ENCODE assay signal across 8 cellular contexts in genomic region chr6:11496152-11497060, GRCh38. TPM values are rescaled to one million over a fixed set of nuclear protein-coding genes. Genes with fewer than 3 reads are reported as not detected.
DNase-seq lines count a peak whose midpoint lies in the region; TF ChIP-seq lines count a peak whose summit lies in the region.

No MANE protein-coding gene starts in this region.

- H3K27me3 ChIP-seq in H9 (ENCODE audit: insufficient read depth, low read length) (no peaks in the 10 kb centered on the region), MG63 (no peaks in the 10 kb centered on the region), SJCRH30 (no peaks in the 10 kb centered on the region), vagina (no peaks in the 10 kb centered on the region)

- in situ Hi-C loops in G401 (cut with HindIII; ENCODE audit: low sequenced_read_pairs): no loop called here

- H4K91ac ChIP-seq in H9 (ENCODE audit: insufficient read length, low read depth, low read length): no peak overlapping the region

- no peak overlapping the region for H3K23ac ChIP-seq in H9 (ENCODE audit: insufficient read length, low read depth, low read length)

- H3K36me3 ChIP-seq in MG63 (no peaks in the 10 kb centered on the region), SJCRH30 (no peaks in the 10 kb centered on the region), vagina (no peaks in the 10 kb centered on the region)

- WGBS in H9 (ENCODE audit: extremely low coverage, insufficient read length, low lambda C conversion rate): no CpG with 5 or more reads among the region's 12 CpGs

- no peak overlapping the region for H3K4ac ChIP-seq in H9 (ENCODE audit: low read depth, low read length)

- peaks cover 3 to 14% of the 10 kb centered on the region in 2 experiments; a peak in 3 of 4 replicates for H3K4me1 Mint-ChIP-seq in H9
- H3K4me1 Mint-ChIP-seq in activated naive CD4-positive, alpha-beta T cell treated with anti-CD3 and anti-CD28 coated beads for 36 hours (ENCODE audit: low read depth): peaks cover 13% of the 10 kb centered on the region
- no peaks in the 10 kb centered on the region for H3K4me1 Mint-ChIP-seq in glutamatergic neuron (ENCODE audit: low read depth, unreplicated experiment)
- no peaks in the 10 kb centered on the region for H3K4me1 Mint-ChIP-seq in progenitor cell of endocrine pancreas (ENCODE audit: low read depth)

- no peak overlapping the region for H3K9ac ChIP-seq in H9 (ENCODE audit: extremely low read depth, insufficient read length, low read length)

- H3K79me2 ChIP-seq in H9 (ENCODE audit: insufficient read depth, low read length): no peaks in the 10 kb centered on the region

- H3K27ac Mint-ChIP-seq in H9: no peak overlapping the region
- no peak overlapping the region for H3K27ac Mint-ChIP-seq in activated naive CD4-positive, alpha-beta T cell treated with anti-CD3 and anti-CD28 coated beads for 36 hours
- H3K27ac Mint-ChIP-seq in glutamatergic neuron (ENCODE audit: unreplicated experiment): no peak overlapping the region
- H3K27ac Mint-ChIP-seq in progenitor cell of endocrine pancreas: no peak overlapping the region

- no peak overlapping the region for H3K27ac ChIP-seq in H9 (ENCODE audit: insufficient read length, low read depth, low read length)
- H3K27ac ChIP-seq in SJCRH30: no peak overlapping the region
- peak overlapping the region; percentile 22 for H3K27ac ChIP-seq in vagina

- TF ChIP-seq POLR2A in vagina (IDR thresholded peaks at IDR 0.05): no peak

- no peak overlapping the region for H2AFZ ChIP-seq in H9 (ENCODE audit: low read length)

- H4K8ac ChIP-seq in H9 (replicated peaks; ENCODE audit: insufficient read length, low read depth, low read length): no peak overlapping the region

- no peak overlapping the region for H2BK120ac ChIP-seq in H9 (ENCODE audit: low read depth, low read length, poor library complexity, severe bottlenecking)

- H2BK15ac ChIP-seq in H9 (ENCODE audit: low read depth, low read length): no peak overlapping the region

- H2AK5ac ChIP-seq in H9 (ENCODE audit: insufficient read length, low read length): no peak overlapping the region

- intact Hi-C loops in activated naive CD4-positive, alpha-beta T cell treated with anti-CD3 and anti-CD28 coated beads for 36 hours (cut with micrococcal nuclease): loop anchor here (1.0 to 2.0 kb wide), 12 partner anchors 36 to 542 kb away; partner anchors contain the start of genes NEDD9 and SMIM13
- intact Hi-C loops in vagina (cut with DNase I): loop anchor here (5.0 to 10.0 kb wide), 2 partner anchors 252 to 354 kb away; no protein-coding TSS in a partner anchor

- CTCF ChIA-PET in activated naive CD4-positive, alpha-beta T cell treated with anti-CD3 and anti-CD28 coated beads for 36 hours (lab: Charles Lee): interaction anchor here (0.5 to 5.3 kb wide), 91 partner anchors 9 to 619 kb away, joined by 3 to 77 read pairs (median 5); no protein-coding TSS in a partner anchor

- no peak overlapping the region for H3K4me3 Mint-ChIP-seq in H9
- H3K4me3 Mint-ChIP-seq in activated naive CD4-positive, alpha-beta T cell treated with anti-CD3 and anti-CD28 coated beads for 36 hours: no peak overlapping the region
- H3K4me3 Mint-ChIP-seq in glutamatergic neuron (ENCODE audit: unreplicated experiment): no peak overlapping the region
- no peak overlapping the region for H3K4me3 Mint-ChIP-seq in progenitor cell of endocrine pancreas (ENCODE audit: low read depth)

- H4K5ac ChIP-seq in H9 (ENCODE audit: insufficient read length, low read depth, low read length): no peak overlapping the region

- H3K4me2 ChIP-seq in H9 (ENCODE audit: insufficient read depth, insufficient read length, low read length): no peak overlapping the region

- H3K4me3 ChIP-seq in MG63: no peak overlapping the region
- no peak overlapping the region for H3K4me3 ChIP-seq in SJCRH30
- no peak overlapping the region for H3K4me3 ChIP-seq in vagina

- H3T11ph ChIP-seq in H9 (ENCODE audit: low read length): no peak overlapping the region

- no peak overlapping the region for H3K56ac ChIP-seq in H9 (ENCODE audit: insufficient read length, low read depth, low read length)

- H3K36me3 Mint-ChIP-seq in H9 (ENCODE audit: insufficient read depth in 1 of 3, low read depth in 3 of 3) (peaks cover 0 to 4% (median 2%) of the 10 kb centered on the region in 3 experiments; a peak in 4 of 7 replicates), glutamatergic neuron (ENCODE audit: unreplicated experiment) (no peaks in the 10 kb centered on the region), progenitor cell of endocrine pancreas (ENCODE audit: insufficient read depth) (no peaks in the 10 kb centered on the region)
- no peaks in the 10 kb centered on the region for H3K36me3 Mint-ChIP-seq in activated naive CD4-positive, alpha-beta T cell treated with anti-CD3 and anti-CD28 coated beads for 36 hours (ENCODE audit: low read depth)

- no peaks in the 10 kb centered on the region for H3K23me2 ChIP-seq in H9 (ENCODE audit: insufficient read length, low read depth, low read length, poor library complexity, severe bottlenecking)

- H3K9me3 ChIP-seq in H9 (ENCODE audit: control insufficient read depth, low read depth, low read length) (no peaks in the 10 kb centered on the region), MG63 (no peaks in the 10 kb centered on the region), SJCRH30 (replicated peaks) (no peaks in the 10 kb centered on the region), vagina (no peaks in the 10 kb centered on the region)

- no peak overlapping the region for H3K18ac ChIP-seq in H9 (ENCODE audit: insufficient read length, low read depth, low read length)

- H3K79me1 ChIP-seq in H9 (ENCODE audit: insufficient read depth, low read depth, low read length, poor library complexity, severe bottlenecking): no peaks in the 10 kb centered on the region

- H3K4me1 ChIP-seq in H9 (ENCODE audit: insufficient read depth, low read length): no peaks in the 10 kb centered on the region
- H3K4me1 ChIP-seq in SJCRH30: no peaks in the 10 kb centered on the region
- H3K4me1 ChIP-seq in vagina: no peaks in the 10 kb centered on the region

- H2BK20ac ChIP-seq in H9 (ENCODE audit: low read depth, low read length, poor library complexity, severe bottlenecking): no peak overlapping the region

- H3K27me3 Mint-ChIP-seq in H9 (ENCODE audit: low read depth) (no peaks in the 10 kb centered on the region; the same call in 1 of the 2 replicates), glutamatergic neuron (ENCODE audit: unreplicated experiment) (no peaks in the 10 kb centered on the region), progenitor cell of endocrine pancreas (peaks cover 3% of the 10 kb centered on the region)
- no peaks in the 10 kb centered on the region for H3K27me3 Mint-ChIP-seq in activated naive CD4-positive, alpha-beta T cell treated with anti-CD3 and anti-CD28 coated beads for 36 hours (ENCODE audit: low read depth)

- TF ChIP-seq CTCF in H9 (conservative IDR thresholded peaks at IDR 0.05): peak; percentile 96
- TF ChIP-seq CTCF in glutamatergic neuron (IDR thresholded peaks at IDR 0.05; ENCODE audit: partially characterized antibody, unreplicated experiment): peak; percentile 85
- TF ChIP-seq CTCF in progenitor cell of endocrine pancreas (IDR thresholded peaks at IDR 0.05; ENCODE audit: unreplicated experiment): peak; percentile 92
- peak; percentile 81 to 98 (median 96) for TF ChIP-seq CTCF in vagina (IDR thresholded peaks at IDR 0.05)

- no peak overlapping the region for H2BK12ac ChIP-seq in H9 (ENCODE audit: insufficient read length, low read depth, low read length)

- H4K20me1 ChIP-seq in H9 (ENCODE audit: control insufficient read depth, insufficient read depth, insufficient read length): no peaks in the 10 kb centered on the region

- H3K9me3 Mint-ChIP-seq in H9: peaks cover 0 to 4% of the 10 kb centered on the region in 2 experiments
- peaks cover 1% of the 10 kb centered on the region for H3K9me3 Mint-ChIP-seq in activated naive CD4-positive, alpha-beta T cell treated with anti-CD3 and anti-CD28 coated beads for 36 hours
- peaks cover 2% of the 10 kb centered on the region for H3K9me3 Mint-ChIP-seq in glutamatergic neuron (ENCODE audit: unreplicated experiment)
- no peaks in the 10 kb centered on the region for H3K9me3 Mint-ChIP-seq in progenitor cell of endocrine pancreas (ENCODE audit: low read depth)

- no peak overlapping the region for H3K14ac ChIP-seq in H9 (ENCODE audit: insufficient read depth, low read length)

- H2BK5ac ChIP-seq in H9 (ENCODE audit: insufficient read length, low read length): no peak overlapping the region

- peak; percentile 92 for DNase-seq in G401 (ENCODE audit: low spot score)
- DNase-seq in H9: peak; percentile 61
- DNase-seq in MG63: peak; percentile 68
- peak; percentile 40 to 76 for DNase-seq in SJCRH30
- DNase-seq in activated naive CD4-positive, alpha-beta T cell treated with anti-CD3 and anti-CD28 coated beads for 36 hours: peak; percentile 87
- peak; percentile 45 for DNase-seq in glutamatergic neuron
- peak; percentile 57 for DNase-seq in progenitor cell of endocrine pancreas (ENCODE audit: low spot score, unreplicated experiment)
- DNase-seq in vagina (ENCODE audit: extremely low spot score in 2 of 2): no peak

RNA-seq across cellular contexts. Expression of gene TMEM170B, which starts 41.1 kb away (rescaled TPM):
- total RNA-seq in G401 (2014; rRNA removed; shearing (Covaris generic)): 4.9 and 6.3 TPM in 2 replicates
- total RNA-seq in H9 (2021) (2.9 and 3.0 TPM in 2 replicates), glutamatergic neuron (ENCODE audit: unreplicated experiment) (11.0 TPM), progenitor cell of endocrine pancreas (7.3 and 7.6 TPM in 2 replicates), vagina (2.5 TPM)
- 3.9 and 6.9 TPM in 2 replicates for total RNA-seq in MG63 (2014; rRNA removed; shearing (Covaris generic); ENCODE audit: low replicate concordance)
- 1.0 and 1.5 TPM in 2 replicates for total RNA-seq in SJCRH30 (2014; rRNA removed; shearing (Covaris generic))
- under 1 TPM; 0.40 to 0.57 TPM for total RNA-seq in activated naive CD4-positive, alpha-beta T cell treated with anti-CD3 and anti-CD28 coated beads for 36 hours

Comparison
In these comparisons a context has a peak if more than half of its experiments do, and no peak if none do; other contexts are left out.
1. DNase-seq: peak in G401 (single experiment), H9 (single experiment), MG63 (single experiment), SJCRH30 (2 of 2), activated naive CD4-positive, alpha-beta T cell treated with anti-CD3 and anti-CD28 coated beads for 36 hours (single experiment), glutamatergic neuron (single experiment) and progenitor cell of endocrine pancreas (single experiment); none in vagina (0 of 2).
2. Peak in every context shown above with its lines, with median percentiles within 50 percentile points of each other: CTCF ChIP-seq.